In the genomic region with DNA sequence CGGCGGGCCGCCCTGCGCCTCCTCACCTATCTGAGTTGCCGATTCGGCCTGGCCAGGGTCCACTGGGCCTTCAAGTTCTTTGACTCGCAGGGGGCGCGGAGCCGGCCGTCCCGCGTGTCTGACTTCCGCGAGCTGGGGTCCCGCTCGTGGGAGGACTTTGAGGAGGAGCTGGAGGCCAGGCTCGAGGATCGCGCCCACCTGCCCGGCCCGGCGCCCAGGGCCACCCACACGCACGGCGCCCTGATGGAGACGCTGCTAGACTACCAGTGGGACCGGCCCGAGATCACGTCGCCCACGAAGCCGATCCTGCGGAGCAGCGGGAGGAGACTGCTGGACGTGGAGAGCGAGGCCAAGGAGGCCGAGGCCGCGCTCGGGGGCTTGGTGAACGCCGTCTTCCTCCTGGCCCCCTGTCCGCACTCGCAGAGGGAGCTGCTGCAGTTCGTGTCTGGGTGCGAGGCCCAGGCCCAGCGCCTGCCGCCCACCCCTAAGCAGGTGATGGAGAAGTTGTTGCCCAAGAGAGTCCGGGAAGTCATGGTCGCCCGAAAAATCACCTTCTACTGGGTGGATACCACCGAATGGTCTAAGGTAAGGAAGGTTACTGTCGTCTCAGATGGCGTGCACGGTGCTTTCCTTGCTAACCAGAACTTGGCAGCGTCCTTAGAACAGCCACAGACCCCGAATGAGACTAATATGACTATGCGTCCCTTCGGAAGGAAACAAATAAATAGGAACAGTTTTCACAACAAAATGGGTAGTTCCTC, we compare ENCODE assay signal across 1 cellular context.
TF ChIP-seq lines count a peak whose summit lies in the region.

No MANE protein-coding gene starts in this region.

TF ChIP-seq in GM23338, 12 proteins besides CTCF, POLR2A, EP300 and RAD21 (continued from another document):
- TF ChIP-seq, protein P1, sequence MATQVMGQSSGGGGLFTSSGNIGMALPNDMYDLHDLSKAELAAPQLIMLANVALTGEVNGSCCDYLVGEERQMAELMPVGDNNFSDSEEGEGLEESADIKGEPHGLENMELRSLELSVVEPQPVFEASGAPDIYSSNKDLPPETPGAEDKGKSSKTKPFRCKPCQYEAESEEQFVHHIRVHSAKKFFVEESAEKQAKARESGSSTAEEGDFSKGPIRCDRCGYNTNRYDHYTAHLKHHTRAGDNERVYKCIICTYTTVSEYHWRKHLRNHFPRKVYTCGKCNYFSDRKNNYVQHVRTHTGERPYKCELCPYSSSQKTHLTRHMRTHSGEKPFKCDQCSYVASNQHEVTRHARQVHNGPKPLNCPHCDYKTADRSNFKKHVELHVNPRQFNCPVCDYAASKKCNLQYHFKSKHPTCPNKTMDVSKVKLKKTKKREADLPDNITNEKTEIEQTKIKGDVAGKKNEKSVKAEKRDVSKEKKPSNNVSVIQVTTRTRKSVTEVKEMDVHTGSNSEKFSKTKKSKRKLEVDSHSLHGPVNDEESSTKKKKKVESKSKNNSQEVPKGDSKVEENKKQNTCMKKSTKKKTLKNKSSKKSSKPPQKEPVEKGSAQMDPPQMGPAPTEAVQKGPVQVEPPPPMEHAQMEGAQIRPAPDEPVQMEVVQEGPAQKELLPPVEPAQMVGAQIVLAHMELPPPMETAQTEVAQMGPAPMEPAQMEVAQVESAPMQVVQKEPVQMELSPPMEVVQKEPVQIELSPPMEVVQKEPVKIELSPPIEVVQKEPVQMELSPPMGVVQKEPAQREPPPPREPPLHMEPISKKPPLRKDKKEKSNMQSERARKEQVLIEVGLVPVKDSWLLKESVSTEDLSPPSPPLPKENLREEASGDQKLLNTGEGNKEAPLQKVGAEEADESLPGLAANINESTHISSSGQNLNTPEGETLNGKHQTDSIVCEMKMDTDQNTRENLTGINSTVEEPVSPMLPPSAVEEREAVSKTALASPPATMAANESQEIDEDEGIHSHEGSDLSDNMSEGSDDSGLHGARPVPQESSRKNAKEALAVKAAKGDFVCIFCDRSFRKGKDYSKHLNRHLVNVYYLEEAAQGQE (IDR thresholded peaks at IDR 0.05; ENCODE audit: unreplicated experiment): no peak
- TF ChIP-seq, protein P2, sequence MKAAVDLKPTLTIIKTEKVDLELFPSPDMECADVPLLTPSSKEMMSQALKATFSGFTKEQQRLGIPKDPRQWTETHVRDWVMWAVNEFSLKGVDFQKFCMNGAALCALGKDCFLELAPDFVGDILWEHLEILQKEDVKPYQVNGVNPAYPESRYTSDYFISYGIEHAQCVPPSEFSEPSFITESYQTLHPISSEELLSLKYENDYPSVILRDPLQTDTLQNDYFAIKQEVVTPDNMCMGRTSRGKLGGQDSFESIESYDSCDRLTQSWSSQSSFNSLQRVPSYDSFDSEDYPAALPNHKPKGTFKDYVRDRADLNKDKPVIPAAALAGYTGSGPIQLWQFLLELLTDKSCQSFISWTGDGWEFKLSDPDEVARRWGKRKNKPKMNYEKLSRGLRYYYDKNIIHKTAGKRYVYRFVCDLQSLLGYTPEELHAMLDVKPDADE (IDR thresholded peaks at IDR 0.05): no peak
- no peak for TF ChIP-seq STAT1 (IDR thresholded peaks at IDR 0.05; ENCODE audit: unreplicated experiment)
- no peak for TF ChIP-seq NANOG (IDR thresholded peaks at IDR 0.05; ENCODE audit: borderline replicate concordance)
- no peak for TF ChIP-seq CREB1 (CRISPR knock-in tag; IDR thresholded peaks at IDR 0.05; ENCODE audit: low read depth)
